In genomic region chr6:107720762-107721161, GRCh38 we compare ENCODE assay signal across 10 cellular contexts.
"Had no signal": no experiment of that assay in that cellular context is flagged by ENCODE, and none has a peak within 500 bp of the region (broad histone marks: within the 10 kb centered on the region; RNA-seq: fewer than 3 reads in every experiment).

No MANE protein-coding gene starts in this region.

- H3K36me3 Mint-ChIP-seq: type B pancreatic cell had no signal

- H3K9me3 Mint-ChIP-seq: activated T-helper 1 cell treated with anti-CD3 and anti-CD28 coated beads, Interleukin-12 subunit alpha, Interleukin-12 subunit beta, Interleukin-2, Interleukin-4 antibody, amounts not matched to agents 30 ng/mL and 10 ng/mL and 1 ng/mL, durations not matched to agents 14 hours and 24 hours and 36 hours; type B pancreatic cell had no signal

- DNase-seq: activated naive CD4-positive, alpha-beta T cell; erythroblast; head of caudate nucleus; stomach; T-helper 2 cell had no signal

- H3K9me3 ChIP-seq: SJSA1, stomach had no signal

- H3K27ac Mint-ChIP-seq: activated T-helper 1 cell treated with anti-CD3 and anti-CD28 coated beads, Interleukin-12 subunit alpha, Interleukin-12 subunit beta, Interleukin-2, Interleukin-4 antibody, amounts not matched to agents 30 ng/mL and 10 ng/mL and 1 ng/mL, durations not matched to agents 14 hours and 24 hours and 36 hours; progenitor cell of endocrine pancreas; type B pancreatic cell had no signal

- H3K4me3 Mint-ChIP-seq: activated T-helper 1 cell treated with anti-CD3 and anti-CD28 coated beads, Interleukin-12 subunit alpha, Interleukin-12 subunit beta, Interleukin-2, Interleukin-4 antibody, amounts not matched to agents 30 ng/mL and 10 ng/mL and 1 ng/mL, durations not matched to agents 14 hours and 24 hours and 36 hours; type B pancreatic cell had no signal

- ATAC-seq: left lobe of liver had no signal
